In genomic region chr6:16503919-16504554, GRCh38 we compare ENCODE assay signal across 11 cellular contexts.
A peak's percentile ranks its signal among the peaks of the same experiment; 100 is the strongest.
DNase-seq lines count a peak whose midpoint lies in the region; ATAC-seq, FAIRE-seq and TF ChIP-seq lines count a peak whose summit lies in the region.
"Had no signal": no experiment of that assay in that cellular context is flagged by ENCODE, and none has a peak within 500 bp of the region (broad histone marks: within the 10 kb centered on the region; RNA-seq: fewer than 3 reads in every experiment).

No MANE protein-coding gene starts in this region.

- no peaks in the 10 kb centered on the region for H3K79me2 ChIP-seq in HepG2 (ENCODE audit: insufficient read depth, low read length)

- no TSS peak for BruUV-seq in HepG2 (replicated peaks; lab: Mats Ljungman, UMichigan)

- H3K36me3 ChIP-seq in CD4-positive, alpha-beta memory T cell (ENCODE audit: insufficient read depth, low read length), result no peaks in the 10 kb centered on the region
- 0 out of 5 replicates have a peak, but pooled peaks cover 1 to 6% of the 10 kb centered on the region in 2 experiments for H3K36me3 ChIP-seq in HepG2 (replicated peaks in 1 of 2; ENCODE audit: control insufficient read depth in 1 of 2, insufficient read depth in 2 of 2, low read length in 2 of 2)

- in situ Hi-C loops in HepG2 (cut with HindIII; ENCODE audit: extremely low pct_ligation_motif_present, low pct_unique_long_range_greater_than_20kb), result loop anchor here (25.0 kb wide), 1 partner anchor 458 kb away; no protein-coding TSS in a partner anchor

- no peak overlapping the region for H3K4me2 ChIP-seq in HepG2 (ENCODE audit: low read depth, low read length)

- ATAC-seq in GM19463 (IDR thresholded peaks at IDR 0.05; ENCODE audit: unreplicated experiment) (peak; percentile 83), HG03280 (IDR thresholded peaks at IDR 0.05; ENCODE audit: unreplicated experiment) (peak; percentile 74), HepG2 (no peak), Right ventricle myocardium inferior (no peak)
- peak; percentile 88 for ATAC-seq in activated CD8-positive, alpha-beta T cell treated with anti-CD3 and anti-CD28 coated beads for 36 hours

- TF ChIP-seq RAD21 in HepG2 (CRISPR knock-in tag; IDR thresholded peaks at IDR 0.05), result no peak

- FAIRE-seq in HepG2 (lab: Jason Lieb, UNC), result no peak
- FAIRE-seq: endothelial cell of umbilical vein had no signal

- TF ChIP-seq EP300 in HepG2 (IDR thresholded peaks at IDR 0.05; ENCODE audit: low read depth in 2 of 2, low read length in 2 of 2) (no peak), HepG2 (CRISPR knock-in tag; IDR thresholded peaks at IDR 0.05; ENCODE audit: borderline replicate concordance) (no peak)

- DNase-seq in CD4-positive, alpha-beta memory T cell, result peak in 3 of 5 donors; percentile 18 to 32 (median 24)
- peak; percentile 49 for DNase-seq in activated CD8-positive, alpha-beta T cell treated with anti-CD3 and anti-CD28 coated beads for 36 hours
- DNase-seq in HepG2 (ENCODE audit: low spot score) (no peak), NCI-H748 (lab: John Stamatoyannopoulos, UW; ENCODE audit: unreplicated experiment) (no peak), DMS53 (lab: John Stamatoyannopoulos, UW) (no peak), Right ventricle myocardium inferior (ENCODE audit: missing footprints) (no peak)
- DNase-seq: activated CD4-positive, alpha-beta T cell treated with anti-CD3 and anti-CD28 coated beads, Interleukin-2, amount 50 U/mL, for 48 hours; IMR-90 had no signal

- peaks cover 4 to 10% of the 10 kb centered on the region in 2 donors for H3K36me3 Mint-ChIP-seq in CD4-positive, alpha-beta memory T cell
- peaks cover 17% of the 10 kb centered on the region for H3K36me3 Mint-ChIP-seq in activated CD8-positive, alpha-beta T cell treated with anti-CD3 and anti-CD28 coated beads for 36 hours (ENCODE audit: low read depth)

- H3K27ac ChIP-seq in CD4-positive, alpha-beta memory T cell (ENCODE audit: low read depth, low read length), result no peak overlapping the region
- no peak overlapping the region for H3K27ac ChIP-seq in HepG2 (ENCODE audit: extremely low read length, insufficient read depth, low read length)

- H3K4me3 ChIP-seq in CD4-positive, alpha-beta memory T cell (ENCODE audit: low read length in 2 of 2), result no peak overlapping the region
- H3K4me3 ChIP-seq in HepG2 (replicated peaks in 1 of 3; ENCODE audit: insufficient read depth in 1 of 3, low read depth in 2 of 3, low read length in 3 of 3), result no peak overlapping the region

- WGBS in HepG2 (ENCODE audit: low lambda C conversion rate), result 100% methylated on average over 2 of the region's 2 CpGs

- H3K9me3 ChIP-seq in CD4-positive, alpha-beta memory T cell (ENCODE audit: control insufficient read depth in 1 of 2, low read length in 2 of 2), result no peaks in the 10 kb centered on the region
- H3K9me3 ChIP-seq in HepG2 (ENCODE audit: low read length), result no peaks in the 10 kb centered on the region

- no peaks in the 10 kb centered on the region for H3K27me3 ChIP-seq in CD4-positive, alpha-beta memory T cell (ENCODE audit: insufficient read depth, low read length)
- H3K27me3 ChIP-seq in HepG2 (ENCODE audit: control insufficient read depth in 1 of 2, insufficient read depth in 2 of 2, low read length in 2 of 2), result no peaks in the 10 kb centered on the region

- peaks cover 22 to 36% (median 30%) of the 10 kb centered on the region in 4 donors for H3K4me1 Mint-ChIP-seq in CD4-positive, alpha-beta memory T cell
- peaks cover 55% of the 10 kb centered on the region for H3K4me1 Mint-ChIP-seq in activated CD8-positive, alpha-beta T cell treated with anti-CD3 and anti-CD28 coated beads for 36 hours (ENCODE audit: low read depth)

- no peak overlapping the region for H2AFZ ChIP-seq in HepG2 (ENCODE audit: low read length)

- H3K4me3 Mint-ChIP-seq in CD4-positive, alpha-beta memory T cell, result peak overlapping the region in 5 of 8 donors; percentile 31 to 65 (median 49)
- H3K4me3 Mint-ChIP-seq in activated CD8-positive, alpha-beta T cell treated with anti-CD3 and anti-CD28 coated beads for 36 hours, result no peak overlapping the region

- no peak for TF ChIP-seq CTCF in activated CD8-positive, alpha-beta T cell treated with anti-CD3 and anti-CD28 coated beads for 36 hours (IDR thresholded peaks at IDR 0.05)
- TF ChIP-seq CTCF in HepG2 (CRISPR knock-in tag; IDR thresholded peaks at IDR 0.05), result no peak

- peaks cover 22% of the 10 kb centered on the region for H3K4me1 ChIP-seq in CD4-positive, alpha-beta memory T cell (ENCODE audit: insufficient read depth, low read length)
- H3K4me1 ChIP-seq in HepG2 (ENCODE audit: insufficient read depth, low read length), result no peaks in the 10 kb centered on the region

- CTCF ChIA-PET in CD4-positive, alpha-beta memory T cell (lab: Charles Lee; ENCODE audit: partially characterized antibody), result interaction anchor here (0.8 to 3.3 kb wide), 6 partner anchors 8 to 265 kb away, joined by 3 to 22 read pairs (median 4); no protein-coding TSS in a partner anchor
- CTCF ChIA-PET in activated CD8-positive, alpha-beta T cell treated with anti-CD3 and anti-CD28 coated beads for 36 hours (lab: Charles Lee), result interaction anchor here (0.9 to 3.3 kb wide), 10 partner anchors 9 to 260 kb away, joined by 3 to 22 read pairs (median 5); no protein-coding TSS in a partner anchor
- CTCF ChIA-PET in HepG2 (lab: Yijun Ruan, JAX; ENCODE audit: low intra/inter-chr PET ratio, low total read pairs), result no interaction called here

- H3K9ac ChIP-seq in HepG2 (ENCODE audit: insufficient read depth, low read depth, low read length), result no peak overlapping the region

- TF ChIP-seq POLR2A in HepG2 (IDR thresholded peaks at IDR 0.05; ENCODE audit: insufficient read depth in 1 of 2, low read depth in 2 of 2, low read length in 2 of 2), result no peak

- POLR2A ChIA-PET in CD4-positive, alpha-beta memory T cell (lab: Charles Lee; ENCODE audit: partially characterized antibody), result interaction anchor here (0.7 to 1.5 kb wide), 3 partner anchors 9 to 217 kb away, joined by 3 to 4 read pairs (median 4); no protein-coding TSS in a partner anchor
- POLR2A ChIA-PET in activated CD8-positive, alpha-beta T cell treated with anti-CD3 and anti-CD28 coated beads for 36 hours (lab: Charles Lee), result interaction anchor here (0.6 to 1.6 kb wide), 5 partner anchors 20 to 181 kb away, joined by 3 to 5 read pairs (median 3); no protein-coding TSS in a partner anchor
- POLR2A ChIA-PET in HepG2 (lab: Yijun Ruan, JAX), result no interaction called here

- intact Hi-C loops in CD4-positive, alpha-beta memory T cell (cut with micrococcal nuclease), result no loop called here
- intact Hi-C loops in activated CD8-positive, alpha-beta T cell treated with anti-CD3 and anti-CD28 coated beads for 36 hours (cut with micrococcal nuclease), result no loop called here
- intact Hi-C loops in HepG2 (cut with micrococcal nuclease; ENCODE audit: unreplicated experiment) (loop anchor here (10.0 kb wide), 1 partner anchor 99 kb away; no protein-coding TSS in a partner anchor), Right ventricle myocardium inferior (cut with DNase I) (loop anchor here (10.0 kb wide), 1 partner anchor 461 kb away; no protein-coding TSS in a partner anchor)

- H3K9me3 Mint-ChIP-seq in CD4-positive, alpha-beta memory T cell, result peaks cover 0 to 2% (median 0%) of the 10 kb centered on the region in 8 donors
- peaks cover 3% of the 10 kb centered on the region for H3K9me3 Mint-ChIP-seq in activated CD8-positive, alpha-beta T cell treated with anti-CD3 and anti-CD28 coated beads for 36 hours

- no peaks in the 10 kb centered on the region for H3K27me3 Mint-ChIP-seq in CD4-positive, alpha-beta memory T cell
- H3K27me3 Mint-ChIP-seq in activated CD8-positive, alpha-beta T cell treated with anti-CD3 and anti-CD28 coated beads for 36 hours, result no peaks in the 10 kb centered on the region

- H4K20me1 ChIP-seq in HepG2 (ENCODE audit: insufficient read depth, low read length), result peaks cover 4% of the 10 kb centered on the region; the same call in 1 of the 2 replicates

- H3K27ac Mint-ChIP-seq in CD4-positive, alpha-beta memory T cell, result peak overlapping the region in 6 of 7 donors; percentile 3 to 77 (median 24)
- H3K27ac Mint-ChIP-seq in activated CD8-positive, alpha-beta T cell treated with anti-CD3 and anti-CD28 coated beads for 36 hours, result no peak overlapping the region

TF ChIP-seq in HepG2, 621 proteins besides CTCF, POLR2A, EP300 and RAD21:
- TF ChIP-seq ZNF790 (CRISPR knock-in tag; IDR thresholded peaks at IDR 0.05; ENCODE audit: borderline replicate concordance) (no peak), SP5 (CRISPR knock-in tag; IDR thresholded peaks at IDR 0.05; ENCODE audit: borderline replicate concordance, low read depth) (no peak), KLF16 (CRISPR knock-in tag; IDR thresholded peaks at IDR 0.05) (no peak), CREM (IDR thresholded peaks at IDR 0.05) (no peak), CREM (CRISPR knock-in tag; IDR thresholded peaks at IDR 0.05) (no peak), SMAD1 (CRISPR knock-in tag; IDR thresholded peaks at IDR 0.05; ENCODE audit: borderline replicate concordance, low read depth) (no peak), ZNF746 (CRISPR knock-in tag; IDR thresholded peaks at IDR 0.05) (no peak), MAFK (conservative IDR thresholded peaks at IDR 0.05 in 1 of 2, IDR thresholded peaks at IDR 0.05 in 1 of 2; ENCODE audit: low read length in 2 of 2) (no peak), NONO (IDR thresholded peaks at IDR 0.05) (no peak), NONO (CRISPR knock-in tag; conservative IDR thresholded peaks at IDR 0.05) (no peak), NR2F6 (IDR thresholded peaks at IDR 0.05) (no peak), NR2F6 (CRISPR knock-in tag; IDR thresholded peaks at IDR 0.05) (no peak), NFE2L1 (CRISPR knock-in tag; IDR thresholded peaks at IDR 0.05; ENCODE audit: borderline replicate concordance) (no peak), STAG1 (CRISPR knock-in tag; IDR thresholded peaks at IDR 0.05) (no peak)
- TF ChIP-seq, protein P1, sequence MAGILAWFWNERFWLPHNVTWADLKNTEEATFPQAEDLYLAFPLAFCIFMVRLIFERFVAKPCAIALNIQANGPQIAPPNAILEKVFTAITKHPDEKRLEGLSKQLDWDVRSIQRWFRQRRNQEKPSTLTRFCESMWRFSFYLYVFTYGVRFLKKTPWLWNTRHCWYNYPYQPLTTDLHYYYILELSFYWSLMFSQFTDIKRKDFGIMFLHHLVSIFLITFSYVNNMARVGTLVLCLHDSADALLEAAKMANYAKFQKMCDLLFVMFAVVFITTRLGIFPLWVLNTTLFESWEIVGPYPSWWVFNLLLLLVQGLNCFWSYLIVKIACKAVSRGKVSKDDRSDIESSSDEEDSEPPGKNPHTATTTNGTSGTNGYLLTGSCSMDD (CRISPR knock-in tag; IDR thresholded peaks at IDR 0.05), result no peak

Comparison
In these comparisons a context has a peak if more than half of its experiments do, and no peak if none do; other contexts are left out.
1. DNase-seq: peak in CD4-positive, alpha-beta memory T cell (3 of 5) and activated CD8-positive, alpha-beta T cell treated with anti-CD3 and anti-CD28 coated beads for 36 hours (single experiment); none in HepG2 (single experiment), NCI-H748 (single experiment), DMS53 (single experiment) and Right ventricle myocardium inferior (single experiment).
2. ATAC-seq: peak in GM19463 (single experiment), HG03280 (single experiment) and activated CD8-positive, alpha-beta T cell treated with anti-CD3 and anti-CD28 coated beads for 36 hours (single experiment); none in HepG2 (single experiment) and Right ventricle myocardium inferior (single experiment).
3. intact Hi-C loops: an anchor here in HepG2 (10.0 kb wide) and Right ventricle myocardium inferior (10.0 kb wide); none called in CD4-positive, alpha-beta memory T cell and activated CD8-positive, alpha-beta T cell treated with anti-CD3 and anti-CD28 coated beads for 36 hours.